Comparison of ENCODE assay signal across 26 cellular contexts in genomic region chr1:153057375-153057774, GRCh38. TPM values are rescaled to one million over a fixed set of nuclear protein-coding genes. Genes with fewer than 3 reads are reported as not detected.
"Had no signal": no experiment of that assay in that cellular context is flagged by ENCODE, and none has a peak within 500 bp of the region (broad histone marks: within the 10 kb centered on the region; RNA-seq: fewer than 3 reads in every experiment).

TSS of gene SPRR2A (minus strand) at chr1:153057512. CDS start at chr1:153056735, 777 bp downstream.

- H3K4me1 ChIP-seq: gastroesophageal sphincter, heart right ventricle, neural progenitor cell, right lobe of liver, transverse colon had no signal

- H3K4me3 Mint-ChIP-seq: activated B cell treated with CpG ODN at 0.5 μM for 24 hours; activated CD8-positive, alpha-beta T cell treated with anti-CD3 and anti-CD28 coated beads, Interleukin-2, amount 10 ng/mL, durations not matched to agents 7 days and 5 days; activated naive CD8-positive, alpha-beta T cell; brain; naive B cell; neural progenitor cell had no signal

- DNase-seq: activated B cell treated with CpG ODN at 0.5 μM for 24 hours; activated CD4-positive, alpha-beta T cell treated with anti-CD3 and anti-CD28 coated beads for 48 hours; activated CD8-positive, alpha-beta memory T cell treated with anti-CD3 and anti-CD28 coated beads, Interleukin-2, amount 50 U/mL, for 4 hours; activated CD8-positive, alpha-beta T cell treated with anti-CD3 and anti-CD28 coated beads, Interleukin-2, amount 10 ng/mL, durations not matched to agents 7 days and 5 days; activated gamma-delta T cell treated with Interleukin-2 at 50 U/mL for 16 hours; amniotic stem cell; cortex of kidney; effector CD8-positive, alpha-beta T cell; heart right ventricle; naive B cell; right lobe of liver; stimulated activated CD4-positive, alpha-beta T cell treated with anti-CD3 and anti-CD28 coated beads, Interleukin-4, amount 100 ng/mL, for 4 hours; stimulated activated CD8-positive, alpha-beta memory T cell treated with anti-CD3 and anti-CD28 coated beads, Interleukin-4, amount 100 ng/mL, for 48 hours; stimulated activated naive CD4-positive, alpha-beta T cell treated with Interleukin-2 at 50 U/mL for 16 hours; substantia nigra; transverse colon had no signal

- FAIRE-seq: endothelial cell of umbilical vein had no signal

- H3K4me3 ChIP-seq: gastroesophageal sphincter, heart right ventricle, lung, neural progenitor cell, right lobe of liver, smooth muscle cell, transverse colon had no signal

- H3K27ac ChIP-seq: gastroesophageal sphincter, heart right ventricle, neural progenitor cell, right lobe of liver, transverse colon had no signal

- H3K36me3 ChIP-seq: gastroesophageal sphincter, heart right ventricle, neural progenitor cell, right lobe of liver, transverse colon had no signal

- H3K27ac Mint-ChIP-seq: activated B cell treated with CpG ODN at 0.5 μM for 24 hours; activated CD8-positive, alpha-beta T cell treated with anti-CD3 and anti-CD28 coated beads, Interleukin-2, amount 10 ng/mL, durations not matched to agents 7 days and 5 days; activated naive CD8-positive, alpha-beta T cell; brain; naive B cell; neural progenitor cell had no signal

- H3K9me3 ChIP-seq: gastroesophageal sphincter, right lobe of liver, transverse colon had no signal

- H3K9me3 Mint-ChIP-seq: neural progenitor cell had no signal

- H3K36me3 Mint-ChIP-seq: activated naive CD8-positive, alpha-beta T cell; brain; naive B cell; neural progenitor cell had no signal

- H3K27me3 ChIP-seq: gastroesophageal sphincter, neural progenitor cell, right lobe of liver, transverse colon had no signal

- H3K4me1 Mint-ChIP-seq: activated B cell treated with CpG ODN at 0.5 μM for 24 hours, brain, naive B cell, neural progenitor cell had no signal

RNA-seq across cellular contexts. Expression of gene SPRR2A, which starts in this region (rescaled TPM):
- total RNA-seq: activated B cell treated with CpG ODN at 0.5 μM for 24 hours; activated CD8-positive, alpha-beta T cell treated with anti-CD3 and anti-CD28 coated beads, Interleukin-2, amount 10 ng/mL, durations not matched to agents 7 days and 5 days; endothelial cell of umbilical vein; heart right ventricle; mononuclear cell; osteocyte; pulmonary artery endothelial cell; smooth muscle cell; transverse colon had no signal
- polyA plus RNA-seq: endothelial cell of umbilical vein had no signal
